In the genomic region with DNA sequence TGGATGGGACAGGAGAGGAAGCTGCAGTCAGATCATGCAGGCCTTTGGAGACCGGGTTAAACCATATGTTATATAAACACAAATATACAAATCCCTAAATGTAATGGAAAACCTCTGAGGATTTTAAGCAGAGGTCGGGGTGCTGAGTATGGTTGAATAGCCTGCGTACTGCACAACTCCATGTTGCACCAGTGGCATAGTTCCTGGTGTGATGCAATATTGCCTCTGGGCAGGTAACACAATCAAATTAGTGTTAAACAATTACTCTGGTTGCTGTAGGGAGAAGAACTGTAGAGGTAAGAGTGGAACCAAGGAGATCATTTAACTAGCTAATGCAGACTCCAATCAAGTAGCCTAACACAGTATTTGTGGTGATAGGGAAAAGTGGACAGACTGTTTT, we compare ENCODE assay signal across 1 cellular context.
A peak's percentile ranks its signal among the peaks of the same experiment; 100 is the strongest.
TF ChIP-seq lines count a peak whose summit lies in the region.

No MANE protein-coding gene starts in this region.

TF ChIP-seq in K562, 482 proteins besides CTCF, POLR2A, EP300 and RAD21 (continued from another document and continues in another):
- TF ChIP-seq DACH1 (IDR thresholded peaks at IDR 0.05; ENCODE audit: partially characterized antibody) (no peak), CXXC5 (CRISPR knock-in tag; IDR thresholded peaks at IDR 0.05) (no peak; the same call in 1 of the 2 replicates), IFI16 (CRISPR knock-in tag; IDR thresholded peaks at IDR 0.05) (no peak), CBX3 (IDR thresholded peaks at IDR 0.05; ENCODE audit: borderline replicate concordance in 1 of 2, low read length in 2 of 2) (no peak), ZNF175 (CRISPR knock-in tag; IDR thresholded peaks at IDR 0.05; ENCODE audit: low read depth) (peak; percentile 76), ZNF274 (IDR thresholded peaks at IDR 0.05; ENCODE audit: borderline replicate concordance, low read depth, low read length) (no peak), ELF4 (CRISPR knock-in tag; IDR thresholded peaks at IDR 0.05) (no peak), CHD4 (IDR thresholded peaks at IDR 0.05; ENCODE audit: insufficient read depth, insufficient replicate concordance, low read depth, low read length, poor library complexity, severe bottlenecking) (no peak), NR2C2 (CRISPR knock-in tag; IDR thresholded peaks at IDR 0.05) (no peak), NR2C2 (tag; IDR thresholded peaks at IDR 0.05) (peak; percentile 34; the same call in 1 of the 2 replicates), TEAD1 (CRISPR knock-in tag; IDR thresholded peaks at IDR 0.05) (no peak), SREBF2 (CRISPR knock-in tag; IDR thresholded peaks at IDR 0.05) (no peak), HNRNPLL (IDR thresholded peaks at IDR 0.05; ENCODE audit: low read depth, low read length, poor library complexity, severe bottlenecking) (no peak), SP1 (CRISPR knock-in tag; IDR thresholded peaks at IDR 0.05) (no peak), HDAC3 (IDR thresholded peaks at IDR 0.05; ENCODE audit: borderline replicate concordance, partially characterized antibody) (no peak), ZNF41 (CRISPR knock-in tag; conservative IDR thresholded peaks at IDR 0.05) (no peak), ZNF347 (CRISPR knock-in tag; IDR thresholded peaks at IDR 0.05; ENCODE audit: low read depth) (no peak), TRIM28 (IDR thresholded peaks at IDR 0.05) (no peak), ZNF766 (CRISPR knock-in tag; conservative IDR thresholded peaks at IDR 0.05) (0 out of 2 replicates have a peak, but pooled peaks have one; percentile 58), MBD2 (IDR thresholded peaks at IDR 0.05; ENCODE audit: borderline replicate concordance, low read depth) (no peak), XRCC3 (IDR thresholded peaks at IDR 0.05) (no peak), RB1 (IDR thresholded peaks at IDR 0.05; ENCODE audit: low read depth) (no peak), SOX6 (IDR thresholded peaks at IDR 0.05) (peak; percentile 50; the same call in 1 of the 2 replicates), SRSF9 (IDR thresholded peaks at IDR 0.05; ENCODE audit: borderline replicate concordance, low read depth, low read length) (no peak), ZNF79 (CRISPR knock-in tag; IDR thresholded peaks at IDR 0.05; ENCODE audit: low read depth) (no peak), RBM25 (IDR thresholded peaks at IDR 0.05; ENCODE audit: low read depth, low read length, severe bottlenecking) (no peak), ZNF282 (CRISPR knock-in tag; IDR thresholded peaks at IDR 0.05) (no peak), ZNF584 (CRISPR knock-in tag; IDR thresholded peaks at IDR 0.05; ENCODE audit: low read depth) (peak; percentile 78), ATF7 (IDR thresholded peaks at IDR 0.05) (0 out of 2 replicates have a peak, but pooled peaks have one; percentile 30), U2AF2 (optimal IDR thresholded peaks at IDR 0.05; ENCODE audit: low read depth, low read length) (no peak), ZBED1 (IDR thresholded peaks at IDR 0.05) (no peak), ZNF431 (CRISPR knock-in tag; IDR thresholded peaks at IDR 0.05) (no peak), CBX1 (IDR thresholded peaks at IDR 0.05; ENCODE audit: low read depth) (no peak), SRSF3 (IDR thresholded peaks at IDR 0.05; ENCODE audit: insufficient read depth, low read length) (no peak), PHTF2 (CRISPR knock-in tag; IDR thresholded peaks at IDR 0.05) (no peak), YY1 (IDR thresholded peaks at IDR 0.05; ENCODE audit: borderline replicate concordance in 1 of 3, control insufficient read depth in 1 of 3, extremely low read depth in 1 of 3, insufficient read depth in 3 of 3, insufficient read length in 1 of 3, insufficient replicate concordance in 2 of 3, low read depth in 1 of 3, low read length in 2 of 3) (no peak), ZNF76 (CRISPR knock-in tag; IDR thresholded peaks at IDR 0.05; ENCODE audit: borderline replicate concordance) (0 out of 2 replicates have a peak, but pooled peaks have one; percentile 43), BACH1 (tag; IDR thresholded peaks at IDR 0.05) (0 out of 2 replicates have a peak, but pooled peaks have one; percentile 31), ZKSCAN8 (CRISPR knock-in tag; IDR thresholded peaks at IDR 0.05) (0 out of 2 replicates have a peak, but pooled peaks have one; percentile 15), ZNF140 (CRISPR knock-in tag; IDR thresholded peaks at IDR 0.05) (no peak)
- TF ChIP-seq, protein P1, sequence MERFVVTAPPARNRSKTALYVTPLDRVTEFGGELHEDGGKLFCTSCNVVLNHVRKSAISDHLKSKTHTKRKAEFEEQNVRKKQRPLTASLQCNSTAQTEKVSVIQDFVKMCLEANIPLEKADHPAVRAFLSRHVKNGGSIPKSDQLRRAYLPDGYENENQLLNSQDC (CRISPR knock-in tag; IDR thresholded peaks at IDR 0.05), result no peak
- TF ChIP-seq, protein P2, sequence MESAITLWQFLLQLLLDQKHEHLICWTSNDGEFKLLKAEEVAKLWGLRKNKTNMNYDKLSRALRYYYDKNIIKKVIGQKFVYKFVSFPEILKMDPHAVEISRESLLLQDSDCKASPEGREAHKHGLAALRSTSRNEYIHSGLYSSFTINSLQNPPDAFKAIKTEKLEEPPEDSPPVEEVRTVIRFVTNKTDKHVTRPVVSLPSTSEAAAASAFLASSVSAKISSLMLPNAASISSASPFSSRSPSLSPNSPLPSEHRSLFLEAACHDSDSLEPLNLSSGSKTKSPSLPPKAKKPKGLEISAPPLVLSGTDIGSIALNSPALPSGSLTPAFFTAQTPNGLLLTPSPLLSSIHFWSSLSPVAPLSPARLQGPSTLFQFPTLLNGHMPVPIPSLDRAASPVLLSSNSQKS (CRISPR knock-in tag; IDR thresholded peaks at IDR 0.05), result no peak
- TF ChIP-seq, protein P3, sequence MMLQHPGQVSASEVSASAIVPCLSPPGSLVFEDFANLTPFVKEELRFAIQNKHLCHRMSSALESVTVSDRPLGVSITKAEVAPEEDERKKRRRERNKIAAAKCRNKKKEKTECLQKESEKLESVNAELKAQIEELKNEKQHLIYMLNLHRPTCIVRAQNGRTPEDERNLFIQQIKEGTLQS (IDR thresholded peaks at IDR 0.05), result peak; percentile 68; the same call in 1 of the 2 replicates
- TF ChIP-seq, protein P3 (CRISPR knock-in tag; conservative IDR thresholded peaks at IDR 0.05), result no peak
- TF ChIP-seq, protein P4, sequence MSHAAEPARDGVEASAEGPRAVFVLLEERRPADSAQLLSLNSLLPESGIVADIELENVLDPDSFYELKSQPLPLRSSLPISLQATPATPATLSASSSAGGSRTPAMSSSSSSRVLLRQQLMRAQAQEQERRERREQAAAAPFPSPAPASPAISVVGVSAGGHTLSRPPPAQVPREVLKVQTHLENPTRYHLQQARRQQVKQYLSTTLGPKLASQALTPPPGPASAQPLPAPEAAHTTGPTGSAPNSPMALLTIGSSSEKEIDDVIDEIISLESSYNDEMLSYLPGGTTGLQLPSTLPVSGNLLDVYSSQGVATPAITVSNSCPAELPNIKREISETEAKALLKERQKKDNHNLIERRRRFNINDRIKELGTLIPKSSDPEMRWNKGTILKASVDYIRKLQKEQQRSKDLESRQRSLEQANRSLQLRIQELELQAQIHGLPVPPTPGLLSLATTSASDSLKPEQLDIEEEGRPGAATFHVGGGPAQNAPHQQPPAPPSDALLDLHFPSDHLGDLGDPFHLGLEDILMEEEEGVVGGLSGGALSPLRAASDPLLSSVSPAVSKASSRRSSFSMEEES (CRISPR knock-in tag; IDR thresholded peaks at IDR 0.05), result no peak
- TF ChIP-seq, protein P5, sequence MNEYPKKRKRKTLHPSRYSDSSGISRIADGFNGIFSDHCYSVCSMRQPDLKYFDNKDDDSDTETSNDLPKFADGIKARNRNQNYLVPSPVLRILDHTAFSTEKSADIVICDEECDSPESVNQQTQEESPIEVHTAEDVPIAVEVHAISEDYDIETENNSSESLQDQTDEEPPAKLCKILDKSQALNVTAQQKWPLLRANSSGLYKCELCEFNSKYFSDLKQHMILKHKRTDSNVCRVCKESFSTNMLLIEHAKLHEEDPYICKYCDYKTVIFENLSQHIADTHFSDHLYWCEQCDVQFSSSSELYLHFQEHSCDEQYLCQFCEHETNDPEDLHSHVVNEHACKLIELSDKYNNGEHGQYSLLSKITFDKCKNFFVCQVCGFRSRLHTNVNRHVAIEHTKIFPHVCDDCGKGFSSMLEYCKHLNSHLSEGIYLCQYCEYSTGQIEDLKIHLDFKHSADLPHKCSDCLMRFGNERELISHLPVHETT (CRISPR knock-in tag; conservative IDR thresholded peaks at IDR 0.05 in 1 of 2, IDR thresholded peaks at IDR 0.05 in 1 of 2), result no peak
- TF ChIP-seq, protein P6, sequence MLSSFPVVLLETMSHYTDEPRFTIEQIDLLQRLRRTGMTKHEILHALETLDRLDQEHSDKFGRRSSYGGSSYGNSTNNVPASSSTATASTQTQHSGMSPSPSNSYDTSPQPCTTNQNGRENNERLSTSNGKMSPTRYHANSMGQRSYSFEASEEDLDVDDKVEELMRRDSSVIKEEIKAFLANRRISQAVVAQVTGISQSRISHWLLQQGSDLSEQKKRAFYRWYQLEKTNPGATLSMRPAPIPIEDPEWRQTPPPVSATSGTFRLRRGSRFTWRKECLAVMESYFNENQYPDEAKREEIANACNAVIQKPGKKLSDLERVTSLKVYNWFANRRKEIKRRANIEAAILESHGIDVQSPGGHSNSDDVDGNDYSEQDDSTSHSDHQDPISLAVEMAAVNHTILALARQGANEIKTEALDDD (IDR thresholded peaks at IDR 0.05), result no peak
- TF ChIP-seq, protein P7, sequence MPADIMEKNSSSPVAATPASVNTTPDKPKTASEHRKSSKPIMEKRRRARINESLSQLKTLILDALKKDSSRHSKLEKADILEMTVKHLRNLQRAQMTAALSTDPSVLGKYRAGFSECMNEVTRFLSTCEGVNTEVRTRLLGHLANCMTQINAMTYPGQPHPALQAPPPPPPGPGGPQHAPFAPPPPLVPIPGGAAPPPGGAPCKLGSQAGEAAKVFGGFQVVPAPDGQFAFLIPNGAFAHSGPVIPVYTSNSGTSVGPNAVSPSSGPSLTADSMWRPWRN (IDR thresholded peaks at IDR 0.05; ENCODE audit: low read depth), result no peak
- TF ChIP-seq, protein P8, sequence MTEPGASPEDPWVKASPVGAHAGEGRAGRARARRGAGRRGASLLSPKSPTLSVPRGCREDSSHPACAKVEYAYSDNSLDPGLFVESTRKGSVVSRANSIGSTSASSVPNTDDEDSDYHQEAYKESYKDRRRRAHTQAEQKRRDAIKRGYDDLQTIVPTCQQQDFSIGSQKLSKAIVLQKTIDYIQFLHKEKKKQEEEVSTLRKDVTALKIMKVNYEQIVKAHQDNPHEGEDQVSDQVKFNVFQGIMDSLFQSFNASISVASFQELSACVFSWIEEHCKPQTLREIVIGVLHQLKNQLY (CRISPR knock-in tag; conservative IDR thresholded peaks at IDR 0.05), result no peak
- TF ChIP-seq, protein P9, sequence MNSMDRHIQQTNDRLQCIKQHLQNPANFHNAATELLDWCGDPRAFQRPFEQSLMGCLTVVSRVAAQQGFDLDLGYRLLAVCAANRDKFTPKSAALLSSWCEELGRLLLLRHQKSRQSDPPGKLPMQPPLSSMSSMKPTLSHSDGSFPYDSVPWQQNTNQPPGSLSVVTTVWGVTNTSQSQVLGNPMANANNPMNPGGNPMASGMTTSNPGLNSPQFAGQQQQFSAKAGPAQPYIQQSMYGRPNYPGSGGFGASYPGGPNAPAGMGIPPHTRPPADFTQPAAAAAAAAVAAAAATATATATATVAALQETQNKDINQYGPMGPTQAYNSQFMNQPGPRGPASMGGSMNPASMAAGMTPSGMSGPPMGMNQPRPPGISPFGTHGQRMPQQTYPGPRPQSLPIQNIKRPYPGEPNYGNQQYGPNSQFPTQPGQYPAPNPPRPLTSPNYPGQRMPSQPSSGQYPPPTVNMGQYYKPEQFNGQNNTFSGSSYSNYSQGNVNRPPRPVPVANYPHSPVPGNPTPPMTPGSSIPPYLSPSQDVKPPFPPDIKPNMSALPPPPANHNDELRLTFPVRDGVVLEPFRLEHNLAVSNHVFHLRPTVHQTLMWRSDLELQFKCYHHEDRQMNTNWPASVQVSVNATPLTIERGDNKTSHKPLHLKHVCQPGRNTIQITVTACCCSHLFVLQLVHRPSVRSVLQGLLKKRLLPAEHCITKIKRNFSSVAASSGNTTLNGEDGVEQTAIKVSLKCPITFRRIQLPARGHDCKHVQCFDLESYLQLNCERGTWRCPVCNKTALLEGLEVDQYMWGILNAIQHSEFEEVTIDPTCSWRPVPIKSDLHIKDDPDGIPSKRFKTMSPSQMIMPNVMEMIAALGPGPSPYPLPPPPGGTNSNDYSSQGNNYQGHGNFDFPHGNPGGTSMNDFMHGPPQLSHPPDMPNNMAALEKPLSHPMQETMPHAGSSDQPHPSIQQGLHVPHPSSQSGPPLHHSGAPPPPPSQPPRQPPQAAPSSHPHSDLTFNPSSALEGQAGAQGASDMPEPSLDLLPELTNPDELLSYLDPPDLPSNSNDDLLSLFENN (IDR thresholded peaks at IDR 0.05; ENCODE audit: low read depth in 2 of 2, low read length in 2 of 2), result no peak
- TF ChIP-seq, protein P10, sequence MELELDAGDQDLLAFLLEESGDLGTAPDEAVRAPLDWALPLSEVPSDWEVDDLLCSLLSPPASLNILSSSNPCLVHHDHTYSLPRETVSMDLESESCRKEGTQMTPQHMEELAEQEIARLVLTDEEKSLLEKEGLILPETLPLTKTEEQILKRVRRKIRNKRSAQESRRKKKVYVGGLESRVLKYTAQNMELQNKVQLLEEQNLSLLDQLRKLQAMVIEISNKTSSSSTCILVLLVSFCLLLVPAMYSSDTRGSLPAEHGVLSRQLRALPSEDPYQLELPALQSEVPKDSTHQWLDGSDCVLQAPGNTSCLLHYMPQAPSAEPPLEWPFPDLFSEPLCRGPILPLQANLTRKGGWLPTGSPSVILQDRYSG (tag; conservative IDR thresholded peaks at IDR 0.05; ENCODE audit: low read depth), result no peak
- TF ChIP-seq, protein P11, sequence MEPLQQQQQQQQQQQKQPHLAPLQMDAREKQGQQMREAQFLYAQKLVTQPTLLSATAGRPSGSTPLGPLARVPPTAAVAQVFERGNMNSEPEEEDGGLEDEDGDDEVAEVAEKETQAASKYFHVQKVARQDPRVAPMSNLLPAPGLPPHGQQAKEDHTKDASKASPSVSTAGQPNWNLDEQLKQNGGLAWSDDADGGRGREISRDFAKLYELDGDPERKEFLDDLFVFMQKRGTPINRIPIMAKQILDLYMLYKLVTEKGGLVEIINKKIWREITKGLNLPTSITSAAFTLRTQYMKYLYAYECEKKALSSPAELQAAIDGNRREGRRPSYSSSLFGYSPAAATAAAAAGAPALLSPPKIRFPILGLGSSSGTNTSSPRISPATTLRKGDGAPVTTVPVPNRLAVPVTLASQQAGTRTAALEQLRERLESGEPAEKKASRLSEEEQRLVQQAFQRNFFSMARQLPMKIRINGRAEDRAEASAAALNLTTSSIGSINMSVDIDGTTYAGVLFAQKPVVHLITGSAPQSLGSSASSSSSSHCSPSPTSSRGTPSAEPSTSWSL (CRISPR knock-in tag; IDR thresholded peaks at IDR 0.05; ENCODE audit: borderline replicate concordance), result no peak
